In the genomic region with DNA sequence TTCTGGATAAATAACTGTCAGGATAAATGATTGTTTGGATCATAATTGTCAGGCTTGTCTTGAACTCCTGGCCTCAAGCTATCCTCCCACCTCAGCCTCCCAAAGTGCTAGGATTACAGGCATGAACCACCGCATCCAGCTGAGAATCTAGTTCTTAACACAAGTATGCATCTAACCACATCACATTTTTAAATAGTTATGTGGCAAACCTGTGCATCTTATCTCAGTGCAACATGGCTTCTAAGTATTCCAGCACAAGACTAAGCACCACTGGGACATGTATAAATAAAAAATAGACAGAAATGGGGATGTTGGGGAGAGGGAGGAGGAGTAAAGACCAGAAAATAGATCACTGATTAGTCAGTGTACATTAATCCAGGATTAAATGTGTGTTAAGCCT, we compare ENCODE assay signal across 25 cellular contexts.
A peak's percentile ranks its signal among the peaks of the same experiment; 100 is the strongest.
DNase-seq lines count a peak whose midpoint lies in the region; ATAC-seq and TF ChIP-seq lines count a peak whose summit lies in the region.
"Had no signal": no experiment of that assay in that cellular context is flagged by ENCODE, and none has a peak within 500 bp of the region (broad histone marks: within the 10 kb centered on the region; RNA-seq: fewer than 3 reads in every experiment).

No MANE protein-coding gene starts in this region.

- no peaks in the 10 kb centered on the region for H3K27me3 Mint-ChIP-seq in progenitor cell of endocrine pancreas
- H3K27me3 Mint-ChIP-seq: CD4-positive, alpha-beta memory T cell had no signal

- no peak overlapping the region for H2BK5ac ChIP-seq in IMR-90 (ENCODE audit: low read depth, low read length, poor library complexity, severe bottlenecking)

- H4K5ac ChIP-seq in IMR-90 (ENCODE audit: low read depth, low read length), result no peak overlapping the region

- H3K23ac ChIP-seq in IMR-90 (ENCODE audit: low read depth, low read length), result no peak overlapping the region

- H2AK5ac ChIP-seq in IMR-90 (ENCODE audit: low read depth, low read length), result no peak overlapping the region

- H3K18ac ChIP-seq in IMR-90 (ENCODE audit: low read depth, low read length), result no peak overlapping the region

- no peak overlapping the region for H4K91ac ChIP-seq in IMR-90 (ENCODE audit: insufficient read depth, low read depth, low read length)

- H2BK120ac ChIP-seq in IMR-90 (ENCODE audit: low read depth, low read length), result no peak overlapping the region

- in situ Hi-C loops in IMR-90 (cut with MboI; ENCODE audit: low sequenced_read_pairs), result no loop called here

- no peak overlapping the region for H2AK9ac ChIP-seq in IMR-90 (replicated peaks; ENCODE audit: low read depth, low read length, poor library complexity)

- peak overlapping the region in 8 of 11 experiments; percentile 35 to 73 (median 61); a peak in 14 of 22 replicates for H3K4me2 ChIP-seq in BLaER1 treated with 17β-estradiol and CSF1 and Interleukin-3, amounts not matched to agents 10 nM and 100 nM
- H3K4me2 ChIP-seq in IMR-90 (ENCODE audit: low read depth, low read length), result no peak overlapping the region

- H3K27me3 ChIP-seq in BLaER1 treated with 17β-estradiol and CSF1 and Interleukin-3, amounts not matched to agents 10 nM and 100 nM, result no peaks in the 10 kb centered on the region
- no peaks in the 10 kb centered on the region for H3K27me3 ChIP-seq in IMR-90 (ENCODE audit: control insufficient read depth, insufficient read depth, low read length)
- H3K27me3 ChIP-seq: MG63, SJSA1 had no signal

- BruUV-seq in IMR-90 (replicated peaks; lab: Mats Ljungman, UMichigan), result no TSS peak

- H3K4me3 ChIP-seq in BLaER1 treated with 17β-estradiol and CSF1 and Interleukin-3, amounts not matched to agents 10 nM and 100 nM, result no peak overlapping the region
- no peak overlapping the region for H3K4me3 ChIP-seq in IMR-90 (ENCODE audit: insufficient read depth, low read depth, low read length)
- H3K4me3 ChIP-seq: MG63, SJSA1 had no signal

- H2BK15ac ChIP-seq in IMR-90 (ENCODE audit: low read depth, low read length), result no peak overlapping the region

- CTCF ChIA-PET in IMR-90 (lab: Yijun Ruan, JAX), result no interaction called here
- CTCF ChIA-PET in RWPE1 (lab: Yijun Ruan, JAX), result no interaction called here

- POLR2A ChIA-PET in IMR-90 (lab: Charles Lee; ENCODE audit: unreplicated experiment) (no interaction called here), RWPE1 (lab: Yijun Ruan, JAX; ENCODE audit: low non-redundant PET) (no interaction called here)

- no peaks in the 10 kb centered on the region; a peak in 1 of 22 replicates for H3K36me3 ChIP-seq in BLaER1 treated with 17β-estradiol and CSF1 and Interleukin-3, amounts not matched to agents 10 nM and 100 nM
- H3K36me3 ChIP-seq in IMR-90 (ENCODE audit: control insufficient read depth, insufficient read depth, low read length), result no peaks in the 10 kb centered on the region
- H3K36me3 ChIP-seq: MG63, SJSA1 had no signal

- H3K9ac ChIP-seq in BLaER1 treated with 17β-estradiol and CSF1 and Interleukin-3, amounts not matched to agents 10 nM and 100 nM, result no peak overlapping the region
- H3K9ac ChIP-seq in IMR-90 (ENCODE audit: low read depth, low read length), result no peak overlapping the region

- no peak overlapping the region for H3K56ac ChIP-seq in IMR-90 (ENCODE audit: extremely low read depth, insufficient read depth, low read length)

- no peaks in the 10 kb centered on the region for H3K9me1 ChIP-seq in IMR-90 (ENCODE audit: insufficient read depth, low read length)

- TF ChIP-seq POLR2A in IMR-90 (IDR thresholded peaks at IDR 0.05; ENCODE audit: low read depth, low read length), result no peak

- no peak overlapping the region for H3K14ac ChIP-seq in IMR-90 (replicated peaks; ENCODE audit: low read depth, low read length)

- H3K4me3 Mint-ChIP-seq in progenitor cell of endocrine pancreas (ENCODE audit: low read depth), result no peak overlapping the region
- H3K4me3 Mint-ChIP-seq: CD4-positive, alpha-beta memory T cell had no signal

- TF ChIP-seq RAD21 in IMR-90 (IDR thresholded peaks at IDR 0.05; ENCODE audit: low read length), result no peak

- intact Hi-C loops in IMR-90 (cut with micrococcal nuclease), result no loop called here

- H3K4ac ChIP-seq in IMR-90 (ENCODE audit: low read depth, low read length), result no peak overlapping the region

- no peak for ATAC-seq in IMR-90 (ENCODE audit: low read depth)
- ATAC-seq in GM21825 (IDR thresholded peaks at IDR 0.05; ENCODE audit: unreplicated experiment), result no peak
- ATAC-seq: HepG2, PC-3 had no signal

- H2BK20ac ChIP-seq in IMR-90 (ENCODE audit: low read depth, low read length), result no peak overlapping the region

- peak; percentile 52 for DNase-seq in IMR-90
- peak; percentile 91 for DNase-seq in amniotic epithelial cell (ENCODE audit: low read depth)
- DNase-seq in iris pigment epithelial cell (ENCODE audit: low read depth), result peak; percentile 29
- no peak for DNase-seq in progenitor cell of endocrine pancreas (ENCODE audit: low spot score, unreplicated experiment)
- no peak for DNase-seq in RWPE1 (ENCODE audit: low spot score)
- DNase-seq in activated CD8-positive, alpha-beta memory T cell treated with anti-CD3 and anti-CD28 coated beads, Interleukin-2, amount 50 U/mL, for 48 hours, result no peak
- DNase-seq: 8988T; C1 segment of cervical spinal cord; CD4-positive, alpha-beta memory T cell; COR-L47; KBM-7; MG63; NCI-H1417 treated with DMSO at 0.1 percent for 48 hours; NCI-H1694 treated with DMSO at 0.1 percent for 48 hours; NCI-H2081 treated with DMSO at 0.1 percent for 48 hours; NCI-H2171; NCI-H345; NCI-H510A treated with DMSO at 0.1 percent for 48 hours; NK-92 treated with Interleukin-12 subunit alpha and Interleukin-12 subunit beta, amount 100 ng/mL, for 24 hours; PC-3; Right ventricle myocardium superior had no signal

- TF ChIP-seq CTCF in IMR-90 (conservative IDR thresholded peaks at IDR 0.05; ENCODE audit: low read depth, low read length) (no peak), progenitor cell of endocrine pancreas (IDR thresholded peaks at IDR 0.05; ENCODE audit: unreplicated experiment) (no peak), RWPE1 (conservative IDR thresholded peaks at IDR 0.05; ENCODE audit: low read depth) (no peak)

- WGBS in IMR-90 (ENCODE audit: extremely low coverage in 2 of 2, insufficient read length in 1 of 2), 2 experiments, result no CpG with 5 or more reads among the region's 1 CpG

- no peaks in the 10 kb centered on the region for H3K36me3 Mint-ChIP-seq in progenitor cell of endocrine pancreas (ENCODE audit: insufficient read depth)
- H3K36me3 Mint-ChIP-seq: CD4-positive, alpha-beta memory T cell had no signal

- peaks cover 20% of the 10 kb centered on the region for H3K9me3 Mint-ChIP-seq in progenitor cell of endocrine pancreas (ENCODE audit: low read depth)

- H3K79me1 ChIP-seq in IMR-90 (ENCODE audit: low read depth in 1 of 2, low read length in 2 of 2), result no peaks in the 10 kb centered on the region

- no peak overlapping the region for H4K8ac ChIP-seq in IMR-90 (ENCODE audit: low read depth in 2 of 2, low read length in 2 of 2)

- H2AFZ ChIP-seq in IMR-90 (replicated peaks; ENCODE audit: low read length, poor library complexity), result no peak overlapping the region

- dilution Hi-C loops in IMR-90 (cut with HindIII; ENCODE audit: low sequenced_read_pairs, unreplicated experiment), result no loop called here

- H3K27ac Mint-ChIP-seq in progenitor cell of endocrine pancreas, result no peak overlapping the region

- peaks cover 31 to 70% (median 49%) of the 10 kb centered on the region in 11 experiments; a peak in 21 of 22 replicates for H3K9me3 ChIP-seq in BLaER1 treated with 17β-estradiol and CSF1 and Interleukin-3, amounts not matched to agents 10 nM and 100 nM (replicated peaks in 1 of 11)
- 0 out of 2 replicates have a peak, but pooled peaks cover 2% of the 10 kb centered on the region for H3K9me3 ChIP-seq in IMR-90 (ENCODE audit: control insufficient read depth, insufficient read depth, low read length)
- H3K9me3 ChIP-seq: MG63, SJSA1 had no signal

- H4K20me1 ChIP-seq in BLaER1 treated with 17β-estradiol and CSF1 and Interleukin-3, amounts not matched to agents 10 nM and 100 nM, result no peaks in the 10 kb centered on the region
- H4K20me1 ChIP-seq in IMR-90 (ENCODE audit: insufficient read depth, low read length), result no peaks in the 10 kb centered on the region

- peak overlapping the region in 5 of 11 experiments; percentile 40 to 54 (median 46); a peak in 7 of 22 replicates for H3K27ac ChIP-seq in BLaER1 treated with 17β-estradiol and CSF1 and Interleukin-3, amounts not matched to agents 10 nM and 100 nM
- no peak overlapping the region for H3K27ac ChIP-seq in IMR-90 (ENCODE audit: insufficient read depth, low read length)
- H3K27ac ChIP-seq in RWPE1, result no peak overlapping the region
- H3K27ac ChIP-seq: SJSA1 had no signal

- peaks cover 8 to 18% (median 14%) of the 10 kb centered on the region in 10 experiments for H3K4me1 ChIP-seq in BLaER1 treated with 17β-estradiol and CSF1 and Interleukin-3, amounts not matched to agents 10 nM and 100 nM
- H3K4me1 ChIP-seq in IMR-90 (ENCODE audit: control insufficient read depth, insufficient read depth, low read length), result no peaks in the 10 kb centered on the region; the same call in 1 of the 2 replicates
- H3K4me1 ChIP-seq: SJSA1 had no signal

- H3K4me1 Mint-ChIP-seq in progenitor cell of endocrine pancreas (ENCODE audit: low read depth), result peaks cover 2% of the 10 kb centered on the region
- H3K4me1 Mint-ChIP-seq: CD4-positive, alpha-beta memory T cell had no signal

TF ChIP-seq in IMR-90, 13 proteins besides CTCF, POLR2A, EP300 and RAD21:
- no peak for TF ChIP-seq BHLHE40 (IDR thresholded peaks at IDR 0.05; ENCODE audit: low read depth, low read length)
- TF ChIP-seq MXI1 (IDR thresholded peaks at IDR 0.05; ENCODE audit: borderline replicate concordance, low read depth, low read length), result no peak
- no peak for TF ChIP-seq CHD1 (IDR thresholded peaks at IDR 0.05; ENCODE audit: low read depth, low read length)
- TF ChIP-seq, protein P1, sequence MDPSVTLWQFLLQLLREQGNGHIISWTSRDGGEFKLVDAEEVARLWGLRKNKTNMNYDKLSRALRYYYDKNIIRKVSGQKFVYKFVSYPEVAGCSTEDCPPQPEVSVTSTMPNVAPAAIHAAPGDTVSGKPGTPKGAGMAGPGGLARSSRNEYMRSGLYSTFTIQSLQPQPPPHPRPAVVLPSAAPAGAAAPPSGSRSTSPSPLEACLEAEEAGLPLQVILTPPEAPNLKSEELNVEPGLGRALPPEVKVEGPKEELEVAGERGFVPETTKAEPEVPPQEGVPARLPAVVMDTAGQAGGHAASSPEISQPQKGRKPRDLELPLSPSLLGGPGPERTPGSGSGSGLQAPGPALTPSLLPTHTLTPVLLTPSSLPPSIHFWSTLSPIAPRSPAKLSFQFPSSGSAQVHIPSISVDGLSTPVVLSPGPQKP (IDR thresholded peaks at IDR 0.05; ENCODE audit: borderline replicate concordance, low read depth, low read length), result no peak
- no peak for TF ChIP-seq SMC3 (IDR thresholded peaks at IDR 0.05; ENCODE audit: low read depth, low read length)
- TF ChIP-seq MAFK (IDR thresholded peaks at IDR 0.05; ENCODE audit: low read depth, low read length), result no peak
- TF ChIP-seq FOS (IDR thresholded peaks at IDR 0.05; ENCODE audit: low read depth, low read length), result no peak

Comparison
In these comparisons a context has a peak if more than half of its experiments do, and no peak if none do; other contexts are left out.
1. DNase-seq: peak in IMR-90 (single experiment), amniotic epithelial cell (single experiment) and iris pigment epithelial cell (single experiment); none in progenitor cell of endocrine pancreas (single experiment), RWPE1 (single experiment) and activated CD8-positive, alpha-beta memory T cell treated with anti-CD3 and anti-CD28 coated beads, Interleukin-2, amount 50 U/mL, for 48 hours (single experiment).